Comparison of ENCODE assay signal across 20 cellular contexts in genomic region chr2:86454238-86454637, GRCh38. TPM values are rescaled to one million over a fixed set of nuclear protein-coding genes. Genes with fewer than 3 reads are reported as not detected.
DNase-seq lines count a peak whose midpoint lies in the region; FAIRE-seq and TF ChIP-seq lines count a peak whose summit lies in the region.
"Had no signal": no experiment of that assay in that cellular context is flagged by ENCODE, and none has a peak within 500 bp of the region (broad histone marks: within the 10 kb centered on the region; RNA-seq: fewer than 3 reads in every experiment).

No MANE protein-coding gene starts in this region.

- H3K27ac ChIP-seq in astrocyte (ENCODE audit: low read depth, low read length) (no peak overlapping the region), left ventricle myocardium inferior (replicated peaks) (peak overlapping the region; percentile 65), sigmoid colon (peak overlapping the region in 3 of 4 donors; percentile 9 to 33 (median 19))
- H3K27ac ChIP-seq: neural progenitor cell, Peyer's patch had no signal

- H3K4me2 ChIP-seq in astrocyte (ENCODE audit: low read length) = peak overlapping the region; percentile 19
- H3K4me2 ChIP-seq: neural progenitor cell had no signal

- peaks cover 37% of the 10 kb centered on the region for H4K20me1 ChIP-seq in astrocyte (ENCODE audit: insufficient read depth, low read length)

- DNase-seq in HFFc6 (no peak), astrocyte (ENCODE audit: low read depth) (no peak), left ventricle myocardium inferior (no peak), sigmoid colon (no peak), NCI-H1436 (lab: John Stamatoyannopoulos, UW) (no peak), OCI-M1 (lab: John Stamatoyannopoulos, UW) (no peak)
- DNase-seq in activated naive CD8-positive, alpha-beta T cell treated with anti-CD3 and anti-CD28 coated beads for 36 hours = no peak
- DNase-seq: activated CD4-positive, CD25-positive, alpha-beta regulatory T cell; activated CD8-positive, alpha-beta memory T cell treated with anti-CD3 and anti-CD28 coated beads, Interleukin-2, amount 50 U/mL, for 48 hours; effector CD4-positive, alpha-beta T cell; NCI-H1930; Peyer's patch; stimulated activated naive CD8-positive, alpha-beta T cell treated with anti-CD3 and anti-CD28 coated beads, Interleukin-15, amount 100 ng/mL, for 72 hours; T-helper 1 cell had no signal

- no peak for TF ChIP-seq CTCF in HFFc6 (IDR thresholded peaks at IDR 0.05)
- no peak for TF ChIP-seq CTCF in astrocyte (IDR thresholded peaks at IDR 0.05; ENCODE audit: insufficient read depth, low read depth, low read length)
- no peak for TF ChIP-seq CTCF in left ventricle myocardium inferior (IDR thresholded peaks at IDR 0.05; ENCODE audit: borderline replicate concordance)
- TF ChIP-seq CTCF in sigmoid colon (IDR thresholded peaks at IDR 0.05) = no peak

- H3K4me1 Mint-ChIP-seq in HFFc6 (ENCODE audit: low read depth) (peaks cover 24% of the 10 kb centered on the region), astrocyte (ENCODE audit: low read depth, unreplicated experiment) (peaks cover 7% of the 10 kb centered on the region)
- peaks cover 15% of the 10 kb centered on the region for H3K4me1 Mint-ChIP-seq in activated naive CD8-positive, alpha-beta T cell treated with anti-CD3 and anti-CD28 coated beads for 36 hours
- H3K4me1 Mint-ChIP-seq: neural progenitor cell had no signal

- H3K9me3 ChIP-seq in astrocyte (ENCODE audit: insufficient read depth, low read depth, low read length) (no peaks in the 10 kb centered on the region), left ventricle myocardium inferior (replicated peaks) (no peaks in the 10 kb centered on the region), sigmoid colon (no peaks in the 10 kb centered on the region)
- H3K9me3 ChIP-seq: Peyer's patch, transverse colon had no signal

- H3K9me3 Mint-ChIP-seq in HFFc6 (no peaks in the 10 kb centered on the region), astrocyte (ENCODE audit: unreplicated experiment) (no peaks in the 10 kb centered on the region)
- no peaks in the 10 kb centered on the region for H3K9me3 Mint-ChIP-seq in activated naive CD8-positive, alpha-beta T cell treated with anti-CD3 and anti-CD28 coated beads for 36 hours
- H3K9me3 Mint-ChIP-seq: activated T-helper 2 cell treated with anti-CD3 and anti-CD28 coated beads, Interferon-gamma antibody, Interleukin-2, Interleukin-4, amounts not matched to agents 10 μg/mL and 5 μg/mL and 100 μg/mL, durations not matched to agents 14 hours and 24 hours and 36 hours; neural progenitor cell; stimulated activated naive CD8-positive, alpha-beta T cell treated with anti-CD3 and anti-CD28 coated beads, Interleukin-15, amount 100 ng/mL, for 72 hours had no signal

- intact Hi-C loops in left ventricle myocardium inferior (cut with micrococcal nuclease) (no loop called here), sigmoid colon (cut with DNase I) (no loop called here)

- peaks cover 12% of the 10 kb centered on the region for H3K79me2 ChIP-seq in astrocyte (ENCODE audit: insufficient read depth, low read length)

- H3K36me3 Mint-ChIP-seq in HFFc6 (ENCODE audit: low read depth) (peaks cover 59% of the 10 kb centered on the region), astrocyte (ENCODE audit: low read depth, unreplicated experiment) (peaks cover 27% of the 10 kb centered on the region)
- H3K36me3 Mint-ChIP-seq in activated naive CD8-positive, alpha-beta T cell treated with anti-CD3 and anti-CD28 coated beads for 36 hours = peaks cover 52% of the 10 kb centered on the region

- H3K27me3 ChIP-seq in astrocyte (ENCODE audit: insufficient read depth, low read length) (no peaks in the 10 kb centered on the region), left ventricle myocardium inferior (ENCODE audit: low read depth) (no peaks in the 10 kb centered on the region), sigmoid colon (no peaks in the 10 kb centered on the region)
- H3K27me3 ChIP-seq: neural progenitor cell, Peyer's patch, transverse colon had no signal

- no peak for TF ChIP-seq POLR2A in sigmoid colon (IDR thresholded peaks at IDR 0.05)

- no peak for FAIRE-seq in astrocyte (lab: Jason Lieb, UNC)
- FAIRE-seq: HTR-8/SVneo, K562 had no signal

- H3K4me3 Mint-ChIP-seq in HFFc6 (no peak overlapping the region), astrocyte (ENCODE audit: unreplicated experiment) (no peak overlapping the region)
- no peak overlapping the region for H3K4me3 Mint-ChIP-seq in activated naive CD8-positive, alpha-beta T cell treated with anti-CD3 and anti-CD28 coated beads for 36 hours
- H3K4me3 Mint-ChIP-seq: neural progenitor cell; stimulated activated naive CD8-positive, alpha-beta T cell treated with anti-CD3 and anti-CD28 coated beads, Interleukin-15, amount 100 ng/mL, for 72 hours had no signal

- no peaks in the 10 kb centered on the region for H3K4me1 ChIP-seq in astrocyte (ENCODE audit: insufficient read depth, low read length)
- peaks cover 72% of the 10 kb centered on the region for H3K4me1 ChIP-seq in left ventricle myocardium inferior
- peaks cover 0 to 31% (median 18%) of the 10 kb centered on the region in 4 donors for H3K4me1 ChIP-seq in sigmoid colon
- H3K4me1 ChIP-seq: neural progenitor cell had no signal

- H3K27me3 Mint-ChIP-seq in HFFc6 (ENCODE audit: insufficient read depth) (no peaks in the 10 kb centered on the region; the same call in 1 of the 2 replicates), astrocyte (ENCODE audit: low read depth, unreplicated experiment) (no peaks in the 10 kb centered on the region)
- H3K27me3 Mint-ChIP-seq in activated naive CD8-positive, alpha-beta T cell treated with anti-CD3 and anti-CD28 coated beads for 36 hours = no peaks in the 10 kb centered on the region
- H3K27me3 Mint-ChIP-seq: progenitor cell of endocrine pancreas; stimulated activated naive CD8-positive, alpha-beta T cell treated with anti-CD3 and anti-CD28 coated beads, Interleukin-15, amount 100 ng/mL, for 72 hours had no signal

- no peak for TF ChIP-seq EP300 in sigmoid colon (IDR thresholded peaks at IDR 0.05)

- peak overlapping the region; percentile 56 for H3K27ac Mint-ChIP-seq in HFFc6
- H3K27ac Mint-ChIP-seq in astrocyte (ENCODE audit: unreplicated experiment) = no peak overlapping the region
- no peak overlapping the region for H3K27ac Mint-ChIP-seq in activated naive CD8-positive, alpha-beta T cell treated with anti-CD3 and anti-CD28 coated beads for 36 hours
- H3K27ac Mint-ChIP-seq: activated T-helper 2 cell treated with anti-CD3 and anti-CD28 coated beads, Interferon-gamma antibody, Interleukin-2, Interleukin-4, amounts not matched to agents 10 μg/mL and 5 μg/mL and 100 μg/mL, durations not matched to agents 14 hours and 24 hours and 36 hours; neural progenitor cell; progenitor cell of endocrine pancreas; stimulated activated naive CD8-positive, alpha-beta T cell treated with anti-CD3 and anti-CD28 coated beads, Interleukin-15, amount 100 ng/mL, for 72 hours had no signal

- H3K4me3 ChIP-seq in astrocyte (ENCODE audit: insufficient read depth, low read depth, low read length) = no peak overlapping the region
- H3K4me3 ChIP-seq in left ventricle myocardium inferior = no peak overlapping the region
- no peak overlapping the region for H3K4me3 ChIP-seq in sigmoid colon
- H3K4me3 ChIP-seq: K562, neural progenitor cell, Peyer's patch, transverse colon had no signal

- H2AFZ ChIP-seq in astrocyte (ENCODE audit: low read depth, low read length) = no peak overlapping the region
- H2AFZ ChIP-seq: neural progenitor cell had no signal

- no peak overlapping the region for H3K9ac ChIP-seq in astrocyte (ENCODE audit: low read length)
- H3K9ac ChIP-seq: neural progenitor cell had no signal

- H3K36me3 ChIP-seq in astrocyte (ENCODE audit: insufficient read depth, low read length) (peaks cover 41% of the 10 kb centered on the region), left ventricle myocardium inferior (peaks cover 93% of the 10 kb centered on the region), sigmoid colon (peaks cover 29 to 87% (median 45%) of the 10 kb centered on the region in 4 donors)

RNA-seq across cellular contexts. Expression of gene KDM3A, which starts 13.1 kb away (rescaled TPM):
- total RNA-seq in HFFc6 (2021; fragmentation: NEBNext Ultra II Directional; extraction: Animal tissue kit (Norgen Biotek cat#: 25700)) = 10 to 100 TPM; 17.6 to 25.1 (median 21.3) TPM
- 76.2 and 83.4 TPM in 2 replicates for total RNA-seq in astrocyte
- total RNA-seq in left ventricle myocardium inferior = 36.2 TPM
- total RNA-seq in sigmoid colon = 10 to 100 TPM; 31.6 to 61.2 (median 49.8) TPM
- polyA plus RNA-seq in sigmoid colon = 10 to 100 TPM; 11.3 to 33.6 (median 19.1) TPM
- 10 to 100 TPM; 55.5 to 57.3 TPM for total RNA-seq in activated naive CD8-positive, alpha-beta T cell treated with anti-CD3 and anti-CD28 coated beads for 36 hours
